8 cellular contexts compared by ENCODE assay signal in the genomic region with DNA sequence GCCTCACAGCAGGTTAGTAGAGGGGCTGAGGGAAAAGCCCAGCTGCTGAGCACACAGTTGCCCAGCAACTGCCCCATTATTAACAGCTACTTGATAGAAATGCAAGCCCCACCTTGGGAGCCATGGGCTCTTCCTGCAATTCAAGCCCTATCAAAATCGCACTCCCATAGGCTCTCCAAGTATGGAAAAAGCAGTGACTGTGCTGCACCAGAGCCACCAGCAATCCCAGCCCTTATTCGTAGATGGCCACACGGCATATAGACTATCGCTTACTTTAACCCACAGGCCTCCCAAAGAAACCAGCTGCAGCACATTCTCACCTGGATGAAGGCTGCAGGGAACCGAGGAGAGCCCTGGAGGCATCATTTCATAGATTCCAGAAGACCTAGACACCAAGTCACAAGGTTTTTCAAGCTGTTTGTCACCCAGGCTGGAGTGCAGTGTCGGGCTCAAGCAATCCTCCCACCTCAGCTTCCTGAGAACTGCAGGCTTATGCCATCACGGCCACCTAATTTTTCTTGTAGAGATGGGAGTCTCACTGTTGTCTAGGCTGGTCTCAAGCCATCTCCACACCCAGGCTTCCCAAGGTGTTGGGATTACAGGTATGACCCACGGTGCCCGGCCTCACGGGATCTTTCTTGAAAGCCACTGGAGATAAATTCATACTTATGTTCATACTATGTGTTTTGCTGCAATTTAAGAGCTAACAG. TPM values are rescaled to one million over a fixed set of nuclear protein-coding genes. Genes with fewer than 3 reads are reported as not detected.
A peak's percentile ranks its signal among the peaks of the same experiment; 100 is the strongest.
DNase-seq lines count a peak whose midpoint lies in the region; ATAC-seq lines count a peak whose summit lies in the region.

No MANE protein-coding gene starts in this region.

- H3K4me3 Mint-ChIP-seq in activated CD4-positive, alpha-beta T cell treated with anti-CD3 and anti-CD28 coated beads, Interleukin-2, amount 10 ng/mL, durations not matched to agents 24 days and 14 days, result no peak overlapping the region
- peak overlapping the region in 1 of 2 donors; percentile 17 for H3K4me3 Mint-ChIP-seq in stimulated activated naive B cell treated with anti-CD40 and anti-IgM and Interleukin-4, amounts not matched to agents 10 μg/mL and 1 μg/mL and 100 μg/mL, for 72 hours

- peak overlapping the region; percentile 60 for H3K27ac Mint-ChIP-seq in activated CD4-positive, alpha-beta T cell treated with anti-CD3 and anti-CD28 coated beads, Interleukin-2, amount 10 ng/mL, durations not matched to agents 24 days and 14 days
- peak overlapping the region; percentile 77 for H3K27ac Mint-ChIP-seq in stimulated activated naive B cell treated with anti-CD40 and anti-IgM and Interleukin-4, amounts not matched to agents 10 μg/mL and 1 μg/mL and 100 μg/mL, for 72 hours

- H3K36me3 Mint-ChIP-seq in activated CD4-positive, alpha-beta T cell treated with anti-CD3 and anti-CD28 coated beads, Interleukin-2, amount 10 ng/mL, durations not matched to agents 24 days and 14 days (ENCODE audit: low read depth), result peaks cover 63% of the 10 kb centered on the region
- peaks cover 54 to 62% of the 10 kb centered on the region in 2 donors for H3K36me3 Mint-ChIP-seq in stimulated activated naive B cell treated with anti-CD40 and anti-IgM and Interleukin-4, amounts not matched to agents 10 μg/mL and 1 μg/mL and 100 μg/mL, for 72 hours

- ATAC-seq in esophagus mucosa, result peak; percentile 15
- ATAC-seq in stimulated activated naive B cell treated with anti-CD40 and anti-IgM and Interleukin-4, amounts not matched to agents 10 μg/mL and 1 μg/mL and 100 μg/mL, for 72 hours (replicated peaks), result peak; percentile 15
- ATAC-seq in HG03457 (IDR thresholded peaks at IDR 0.05; ENCODE audit: unreplicated experiment), result no peak
- no peak for ATAC-seq in HG02678 (IDR thresholded peaks at IDR 0.05; ENCODE audit: unreplicated experiment)

- H3K27me3 Mint-ChIP-seq in activated CD4-positive, alpha-beta T cell treated with anti-CD3 and anti-CD28 coated beads, Interleukin-2, amount 10 ng/mL, durations not matched to agents 24 days and 14 days, result no peaks in the 10 kb centered on the region
- H3K27me3 Mint-ChIP-seq in stimulated activated naive B cell treated with anti-CD40 and anti-IgM and Interleukin-4, amounts not matched to agents 10 μg/mL and 1 μg/mL and 100 μg/mL, for 72 hours, result no peaks in the 10 kb centered on the region

- no peaks in the 10 kb centered on the region for H3K9me3 Mint-ChIP-seq in activated CD4-positive, alpha-beta T cell treated with anti-CD3 and anti-CD28 coated beads, Interleukin-2, amount 10 ng/mL, durations not matched to agents 24 days and 14 days
- no peaks in the 10 kb centered on the region for H3K9me3 Mint-ChIP-seq in stimulated activated naive B cell treated with anti-CD40 and anti-IgM and Interleukin-4, amounts not matched to agents 10 μg/mL and 1 μg/mL and 100 μg/mL, for 72 hours

- intact Hi-C loops in activated CD4-positive, alpha-beta T cell treated with anti-CD3 and anti-CD28 coated beads, Interleukin-2, amount 10 ng/mL, durations not matched to agents 24 days and 14 days (cut with micrococcal nuclease), result loop anchor here (1.0 to 2.0 kb wide), 3 partner anchors 10 to 348 kb away; no protein-coding TSS in a partner anchor

- peaks cover 17% of the 10 kb centered on the region for H3K4me1 Mint-ChIP-seq in activated CD4-positive, alpha-beta T cell treated with anti-CD3 and anti-CD28 coated beads, Interleukin-2, amount 10 ng/mL, durations not matched to agents 24 days and 14 days
- peaks cover 14 to 25% of the 10 kb centered on the region in 2 donors for H3K4me1 Mint-ChIP-seq in stimulated activated naive B cell treated with anti-CD40 and anti-IgM and Interleukin-4, amounts not matched to agents 10 μg/mL and 1 μg/mL and 100 μg/mL, for 72 hours

- no peak for DNase-seq in activated CD4-positive, alpha-beta T cell treated with anti-CD3 and anti-CD28 coated beads, Interleukin-2, amount 10 ng/mL, durations not matched to agents 24 days and 14 days
- DNase-seq in activated CD4-positive, alpha-beta T cell treated with anti-CD3 and anti-CD28 coated beads, Interleukin-2, amount 50 U/mL, for 1 hour, result no peak
- DNase-seq in RKO (ENCODE audit: low spot score), result peak; percentile 46
- no peak for DNase-seq in stimulated activated naive B cell treated with anti-CD40 and anti-IgM and Interleukin-4, amounts not matched to agents 10 μg/mL and 1 μg/mL and 100 μg/mL, for 72 hours
- DNase-seq in NCI-H128 (lab: John Stamatoyannopoulos, UW; ENCODE audit: unreplicated experiment), result no peak

RNA-seq across cellular contexts. Expression of a gene that starts 11.3 kb away (rescaled TPM):
- 1,513 and 1,560 TPM in 2 replicates for total RNA-seq in activated CD4-positive, alpha-beta T cell treated with anti-CD3 and anti-CD28 coated beads, Interleukin-2, amount 10 ng/mL, durations not matched to agents 24 days and 14 days
- 403 TPM for total RNA-seq in esophagus mucosa

RNA-seq across cellular contexts. Expression of a gene that starts 57.4 kb away (rescaled TPM):
- total RNA-seq in activated CD4-positive, alpha-beta T cell treated with anti-CD3 and anti-CD28 coated beads, Interleukin-2, amount 10 ng/mL, durations not matched to agents 24 days and 14 days, result not detected in 2 replicates
- 5.5 TPM for total RNA-seq in esophagus mucosa

Comparison
In these comparisons a context has a peak if more than half of its experiments do, and no peak if none do; other contexts are left out.
1. ATAC-seq: peak in esophagus mucosa (single experiment) and stimulated activated naive B cell treated with anti-CD40 and anti-IgM and Interleukin-4, amounts not matched to agents 10 μg/mL and 1 μg/mL and 100 μg/mL, for 72 hours (2 of 2); none in HG03457 (single experiment) and HG02678 (single experiment).